11 cellular contexts compared by ENCODE assay signal in the genomic region with DNA sequence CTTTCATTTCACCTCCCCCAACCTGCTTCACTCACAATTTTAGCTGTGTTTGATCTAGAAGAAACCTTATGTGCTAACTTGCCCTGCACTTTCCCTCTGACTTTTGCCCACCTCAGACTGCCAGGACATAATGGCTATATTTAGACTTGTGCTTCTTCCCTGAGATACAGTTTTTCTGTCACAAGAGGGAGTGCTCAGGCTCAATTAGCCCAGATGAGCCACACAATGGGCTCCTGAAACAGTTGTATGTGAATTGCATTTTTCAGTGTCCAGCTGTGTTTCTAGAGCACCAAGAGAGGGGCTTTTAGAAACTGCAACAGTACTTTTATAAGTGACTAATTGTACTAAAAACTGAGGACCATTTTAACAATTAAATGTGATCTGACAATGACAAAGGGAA.
A peak's percentile ranks its signal among the peaks of the same experiment; 100 is the strongest.
DNase-seq lines count a peak whose midpoint lies in the region; ATAC-seq and TF ChIP-seq lines count a peak whose summit lies in the region.
"Had no signal": no experiment of that assay in that cellular context is flagged by ENCODE, and none has a peak within 500 bp of the region (broad histone marks: within the 10 kb centered on the region; RNA-seq: fewer than 3 reads in every experiment).

No MANE protein-coding gene starts in this region.

- no peaks in the 10 kb centered on the region for H3K36me3 ChIP-seq in esophagus squamous epithelium

- no peak overlapping the region for H3K4me3 ChIP-seq in esophagus squamous epithelium

- DNase-seq in DMS153 treated with DMSO at 0.1 percent for 48 hours (lab: John Stamatoyannopoulos, UW; ENCODE audit: unreplicated experiment) (peak; percentile 26), DMS153 (lab: John Stamatoyannopoulos, UW) (no peak), NCI-H2081 (lab: John Stamatoyannopoulos, UW) (peak; percentile 72 to 94), foreskin melanocyte (peak; percentile 25), renal cortical epithelial cell (ENCODE audit: low read depth) (peak; percentile 36), esophagus squamous epithelium (lab: John Stamatoyannopoulos, UW) (no peak)
- DNase-seq: 8988T; activated CD4-positive, alpha-beta T cell treated with anti-CD3 and anti-CD28 coated beads, Interleukin-2, amount 50 U/mL, for 1 hour; activated naive CD8-positive, alpha-beta T cell treated with anti-CD3 and anti-CD28 coated beads for 36 hours had no signal

- ATAC-seq in HG03521 (IDR thresholded peaks at IDR 0.05; ENCODE audit: unreplicated experiment) (no peak), GM19023 (IDR thresholded peaks at IDR 0.05; ENCODE audit: unreplicated experiment) (no peak)

- TF ChIP-seq POLR2A in esophagus squamous epithelium (IDR thresholded peaks at IDR 0.05), result no peak

- intact Hi-C loops in esophagus squamous epithelium (cut with DNase I), result no loop called here

- no peaks in the 10 kb centered on the region for H3K4me1 ChIP-seq in esophagus squamous epithelium

- H3K9me3 ChIP-seq in esophagus squamous epithelium, result no peaks in the 10 kb centered on the region

- no peak for TF ChIP-seq CTCF in esophagus squamous epithelium (IDR thresholded peaks at IDR 0.05)

- no peak overlapping the region for H3K27ac ChIP-seq in esophagus squamous epithelium

- no peaks in the 10 kb centered on the region for H3K27me3 ChIP-seq in esophagus squamous epithelium

Comparison
In these comparisons a context has a peak if more than half of its experiments do, and no peak if none do; other contexts are left out.
1. DNase-seq: peak in DMS153 treated with DMSO at 0.1 percent for 48 hours (single experiment), NCI-H2081 (2 of 2), foreskin melanocyte (single experiment) and renal cortical epithelial cell (single experiment); none in DMS153 (single experiment) and esophagus squamous epithelium (single experiment).